In the genomic region with DNA sequence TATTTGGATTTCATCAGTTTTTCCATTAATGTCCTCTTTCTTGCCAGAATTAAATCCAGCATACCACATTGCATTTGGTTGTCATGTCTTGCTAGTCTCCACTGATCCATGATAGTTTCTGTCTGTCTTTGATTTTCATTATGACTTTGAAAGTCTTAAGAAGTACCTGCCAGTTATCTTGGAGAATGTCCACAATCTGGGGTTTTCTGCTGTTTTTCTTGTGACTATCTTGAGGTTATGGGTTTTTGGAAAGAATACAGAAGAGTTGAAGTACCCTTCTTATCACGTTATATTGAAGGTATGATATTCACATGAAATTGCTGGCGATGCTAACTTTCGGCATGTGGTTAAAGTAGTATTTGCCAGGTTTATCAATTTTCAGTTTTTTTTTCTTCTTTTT, we compare ENCODE assay signal across 37 cellular contexts.
"Had no signal": no experiment of that assay in that cellular context is flagged by ENCODE, and none has a peak within 500 bp of the region (broad histone marks: within the 10 kb centered on the region; RNA-seq: fewer than 3 reads in every experiment).

No MANE protein-coding gene starts in this region.

- H3K36me3 ChIP-seq: adrenal gland, breast epithelium, cardiac muscle cell, colonic mucosa, esophagus squamous epithelium, WERI-Rb-1 had no signal

- H3K36me3 Mint-ChIP-seq: activated CD4-positive, alpha-beta memory T cell treated with anti-CD3 and anti-CD28 coated beads for 36 hours; activated CD8-positive, alpha-beta memory T cell treated with anti-CD3 and anti-CD28 coated beads, Interleukin-2, amount 10 ng/mL, durations not matched to agents 7 days and 5 days; activated naive CD4-positive, alpha-beta T cell treated with anti-CD3 and anti-CD28 coated beads, Interleukin-2, amount 50 U/mL, for 24 hours; activated naive CD8-positive, alpha-beta T cell treated with anti-CD3 and anti-CD28 coated beads for 36 hours; brain had no signal

- H3K27me3 ChIP-seq: adrenal gland, breast epithelium, cardiac muscle cell, colonic mucosa, esophagus squamous epithelium had no signal

- H3K27ac ChIP-seq: adrenal gland, breast epithelium, cardiac muscle cell, colonic mucosa, epithelial cell of prostate, esophagus squamous epithelium, WERI-Rb-1 had no signal

- FAIRE-seq: endometrium, endothelial cell of umbilical vein, frontal cortex had no signal

- DNase-seq: activated B cell treated with CpG ODN at 0.5 μM for 24 hours; activated CD4-positive, alpha-beta memory T cell treated with anti-CD3 and anti-CD28 coated beads for 36 hours; activated CD4-positive, alpha-beta T cell treated with anti-CD3 and anti-CD28 coated beads for 48 hours; activated CD8-positive, alpha-beta memory T cell treated with anti-CD3 and anti-CD28 coated beads, Interleukin-2, amount 10 ng/mL, durations not matched to agents 7 days and 5 days; activated CD8-positive, alpha-beta memory T cell treated with anti-CD3 and anti-CD28 coated beads, Interleukin-2, amount 50 U/mL, for 4 hours; activated CD8-positive, alpha-beta T cell treated with anti-CD3 and anti-CD28 coated beads, Interleukin-2, amount 10 ng/mL, durations not matched to agents 7 days and 5 days; activated effector memory CD4-positive, alpha-beta T cell treated with anti-CD3 and anti-CD28 coated beads, Interleukin-2, amount 50 U/mL, for 16 hours; activated naive CD4-positive, alpha-beta T cell treated with anti-CD3 and anti-CD28 coated beads for 36 hours; activated naive CD8-positive, alpha-beta T cell treated with anti-CD3 and anti-CD28 coated beads for 36 hours; activated naive CD8-positive, alpha-beta T cell treated with anti-CD3 and anti-CD28 coated beads, Interleukin-2, amount 50 U/mL, for 24 hours; activated T-cell treated with anti-CD3 and anti-CD28 coated beads, Interleukin-2, amount 50 U/mL, for 1 hour; activated T-cell treated with anti-CD3 and anti-CD28 coated beads, Interleukin-2, amount 50 U/mL, for 48 hours; adrenal gland; amygdala; aorta; central memory CD4-positive, alpha-beta T cell; cerebellar nuclear complex; colonic mucosa; effector CD8-positive, alpha-beta T cell; esophagus squamous epithelium; foreskin fibroblast; head of caudate nucleus; T-helper 1 cell; T-helper 17 cell; T1000; WERI-Rb-1 had no signal

- H3K4me1 ChIP-seq: adrenal gland, breast epithelium, colonic mucosa, esophagus squamous epithelium had no signal

- H3K4me1 Mint-ChIP-seq: activated B cell treated with CpG ODN at 0.5 μM for 24 hours; activated CD8-positive, alpha-beta memory T cell treated with anti-CD3 and anti-CD28 coated beads, Interleukin-2, amount 10 ng/mL, durations not matched to agents 7 days and 5 days; activated naive CD4-positive, alpha-beta T cell treated with anti-CD3 and anti-CD28 coated beads, Interleukin-2, amount 50 U/mL, for 24 hours; activated naive CD8-positive, alpha-beta T cell treated with anti-CD3 and anti-CD28 coated beads for 36 hours; activated naive CD8-positive, alpha-beta T cell treated with anti-CD3 and anti-CD28 coated beads, Interleukin-2, amount 50 U/mL, for 24 hours; brain; T-helper 17 cell had no signal

- H3K9me3 ChIP-seq: adrenal gland, breast epithelium, colonic mucosa, esophagus squamous epithelium had no signal

- H3K4me3 Mint-ChIP-seq: activated B cell treated with CpG ODN at 0.5 μM for 24 hours; activated CD4-positive, alpha-beta memory T cell treated with anti-CD3 and anti-CD28 coated beads for 36 hours; activated CD8-positive, alpha-beta memory T cell treated with anti-CD3 and anti-CD28 coated beads, Interleukin-2, amount 10 ng/mL, durations not matched to agents 7 days and 5 days; activated CD8-positive, alpha-beta T cell treated with anti-CD3 and anti-CD28 coated beads, Interleukin-2, amount 10 ng/mL, durations not matched to agents 7 days and 5 days; activated naive CD4-positive, alpha-beta T cell treated with anti-CD3 and anti-CD28 coated beads for 36 hours; activated naive CD4-positive, alpha-beta T cell treated with anti-CD3 and anti-CD28 coated beads, Interleukin-2, amount 50 U/mL, for 24 hours; activated naive CD8-positive, alpha-beta T cell treated with anti-CD3 and anti-CD28 coated beads for 36 hours; activated naive CD8-positive, alpha-beta T cell treated with anti-CD3 and anti-CD28 coated beads, Interleukin-2, amount 50 U/mL, for 24 hours; activated T-helper 1 cell treated with anti-CD3 and anti-CD28 coated beads, Interleukin-12 subunit alpha, Interleukin-12 subunit beta, Interleukin-2, Interleukin-4 antibody, amounts not matched to agents 30 ng/mL and 10 ng/mL and 1 ng/mL, durations not matched to agents 14 hours and 24 hours and 36 hours; brain; T-helper 17 cell; T-helper 2 cell treated with Interferon-gamma antibody and Interleukin-4, amounts not matched to agents 5 μg/mL and 100 μg/mL, for 36 hours had no signal

- H3K27me3 Mint-ChIP-seq: activated B cell treated with CpG ODN at 0.5 μM for 24 hours; activated CD4-positive, alpha-beta memory T cell treated with anti-CD3 and anti-CD28 coated beads for 36 hours; activated CD8-positive, alpha-beta memory T cell treated with anti-CD3 and anti-CD28 coated beads, Interleukin-2, amount 10 ng/mL, durations not matched to agents 7 days and 5 days; activated naive CD4-positive, alpha-beta T cell treated with anti-CD3 and anti-CD28 coated beads, Interleukin-2, amount 50 U/mL, for 24 hours; activated naive CD8-positive, alpha-beta T cell treated with anti-CD3 and anti-CD28 coated beads for 36 hours; activated naive CD8-positive, alpha-beta T cell treated with anti-CD3 and anti-CD28 coated beads, Interleukin-2, amount 50 U/mL, for 24 hours; brain; T-helper 17 cell had no signal

- H3K9me3 Mint-ChIP-seq: activated CD4-positive, alpha-beta memory T cell treated with anti-CD3 and anti-CD28 coated beads for 36 hours; activated naive CD8-positive, alpha-beta T cell treated with anti-CD3 and anti-CD28 coated beads for 36 hours; brain; T-helper 2 cell treated with Interferon-gamma antibody and Interleukin-4, amounts not matched to agents 5 μg/mL and 100 μg/mL, for 36 hours had no signal

- H3K27ac Mint-ChIP-seq: activated B cell treated with CpG ODN at 0.5 μM for 24 hours; activated CD4-positive, alpha-beta memory T cell treated with anti-CD3 and anti-CD28 coated beads for 36 hours; activated CD8-positive, alpha-beta memory T cell treated with anti-CD3 and anti-CD28 coated beads, Interleukin-2, amount 10 ng/mL, durations not matched to agents 7 days and 5 days; activated CD8-positive, alpha-beta T cell treated with anti-CD3 and anti-CD28 coated beads, Interleukin-2, amount 10 ng/mL, durations not matched to agents 7 days and 5 days; activated naive CD4-positive, alpha-beta T cell treated with anti-CD3 and anti-CD28 coated beads for 36 hours; activated naive CD4-positive, alpha-beta T cell treated with anti-CD3 and anti-CD28 coated beads, Interleukin-2, amount 50 U/mL, for 24 hours; activated naive CD8-positive, alpha-beta T cell treated with anti-CD3 and anti-CD28 coated beads for 36 hours; activated naive CD8-positive, alpha-beta T cell treated with anti-CD3 and anti-CD28 coated beads, Interleukin-2, amount 50 U/mL, for 24 hours; activated T-helper 1 cell treated with anti-CD3 and anti-CD28 coated beads, Interleukin-12 subunit alpha, Interleukin-12 subunit beta, Interleukin-2, Interleukin-4 antibody, amounts not matched to agents 30 ng/mL and 10 ng/mL and 1 ng/mL, durations not matched to agents 14 hours and 24 hours and 36 hours; activated T-helper 2 cell treated with anti-CD3 and anti-CD28 coated beads, Interferon-gamma antibody, Interleukin-2, Interleukin-4, amounts not matched to agents 10 μg/mL and 5 μg/mL and 100 μg/mL, durations not matched to agents 14 hours and 24 hours and 36 hours; brain; T-helper 17 cell; T-helper 2 cell treated with Interferon-gamma antibody and Interleukin-4, amounts not matched to agents 5 μg/mL and 100 μg/mL, for 36 hours had no signal

- H3K4me3 ChIP-seq: adrenal gland, breast epithelium, cardiac muscle cell, colonic mucosa, esophagus squamous epithelium had no signal
